ENCODE assay signal across 10 cellular contexts in genomic region chr20:46723039-46723438, GRCh38.
"Had no signal": no experiment of that assay in that cellular context is flagged by ENCODE, and none has a peak within 500 bp of the region (broad histone marks: within the 10 kb centered on the region; RNA-seq: fewer than 3 reads in every experiment).

No MANE protein-coding gene starts in this region.

- FAIRE-seq: H54 had no signal

- H3K4me3 ChIP-seq: GM23248 had no signal

- DNase-seq: GM23248, GOT3, H9, HCEC 1CT, HFFc6, IMR-90, KBM-7 had no signal

- H3K27ac ChIP-seq: GM23248, HL-60, KMS-11 had no signal

- H3K9ac ChIP-seq: GM23248, KMS-11 had no signal

- H3K4me2 ChIP-seq: KMS-11 had no signal

- H2AFZ ChIP-seq: GM23248 had no signal
